1 cellular context compared by ENCODE assay signal in genomic region chr10:29276251-29276850, GRCh38.
A peak's percentile ranks its signal among the peaks of the same experiment; 100 is the strongest.
TF ChIP-seq lines count a peak whose summit lies in the region.

No MANE protein-coding gene starts in this region.

TF ChIP-seq in HEK293, 187 proteins besides CTCF, POLR2A, EP300 and RAD21 (continued from another document and continues in another):
- TF ChIP-seq KLF16 (tag by site-specific recombination; IDR thresholded peaks at IDR 0.05) (no peak), TRIM28 (IDR thresholded peaks at IDR 0.05; ENCODE audit: borderline replicate concordance, low read length) (peak; percentile 83), ZBTB48 (tag by site-specific recombination; IDR thresholded peaks at IDR 0.05) (no peak), OVOL3 (tag by site-specific recombination; IDR thresholded peaks at IDR 0.05) (peak; percentile 88), ZNF133 (tag by site-specific recombination; IDR thresholded peaks at IDR 0.05) (no peak), ZNF596 (tag by site-specific recombination; IDR thresholded peaks at IDR 0.05) (peak; percentile 77), INSM2 (tag by site-specific recombination; IDR thresholded peaks at IDR 0.05) (0 out of 2 replicates have a peak, but pooled peaks have one; percentile 22), ZNF513 (tag by site-specific recombination; IDR thresholded peaks at IDR 0.05) (peak; percentile 40; the same call in 1 of the 2 replicates), KLF10 (tag by site-specific recombination; IDR thresholded peaks at IDR 0.05) (peak; percentile 30; the same call in 1 of the 2 replicates), PRDM6 (tag by site-specific recombination; IDR thresholded peaks at IDR 0.05) (peak; percentile 98), ZNF777 (tag by site-specific recombination; IDR thresholded peaks at IDR 0.05; ENCODE audit: borderline replicate concordance) (no peak), ZNF473 (tag by site-specific recombination; IDR thresholded peaks at IDR 0.05) (no peak), ZNF266 (tag by site-specific recombination; IDR thresholded peaks at IDR 0.05; ENCODE audit: low read depth) (no peak), ZNF157 (tag by site-specific recombination; IDR thresholded peaks at IDR 0.05) (no peak), FEZF1 (tag by site-specific recombination; IDR thresholded peaks at IDR 0.05) (peak; percentile 95), ZNF704 (tag by site-specific recombination; IDR thresholded peaks at IDR 0.05) (no peak), SP7 (tag by site-specific recombination; IDR thresholded peaks at IDR 0.05) (no peak), ZNF354C (tag by site-specific recombination; IDR thresholded peaks at IDR 0.05; ENCODE audit: borderline replicate concordance, low read depth) (no peak), GLIS1 (tag by site-specific recombination; IDR thresholded peaks at IDR 0.05) (peak; percentile 46; the same call in 1 of the 2 replicates), ZNF658 (tag by site-specific recombination; IDR thresholded peaks at IDR 0.05) (no peak), YY1 (tag by site-specific recombination; IDR thresholded peaks at IDR 0.05) (0 out of 2 replicates have a peak, but pooled peaks have one; percentile 24), ZNF660 (tag by site-specific recombination; IDR thresholded peaks at IDR 0.05) (no peak), ZNF585B (tag by site-specific recombination; IDR thresholded peaks at IDR 0.05) (no peak), ZNF280C (tag by site-specific recombination; IDR thresholded peaks at IDR 0.05) (no peak), ZXDB (tag by site-specific recombination; IDR thresholded peaks at IDR 0.05) (peak; percentile 95), ZBTB17 (tag by site-specific recombination; IDR thresholded peaks at IDR 0.05) (peak; percentile 52; the same call in 1 of the 2 replicates), PRDM2 (tag by site-specific recombination; IDR thresholded peaks at IDR 0.05; ENCODE audit: borderline replicate concordance) (no peak), ZNF558 (tag by site-specific recombination; IDR thresholded peaks at IDR 0.05) (no peak), SCRT2 (tag by site-specific recombination; IDR thresholded peaks at IDR 0.05) (no peak), ZNF529 (tag by site-specific recombination; IDR thresholded peaks at IDR 0.05; ENCODE audit: insufficient replicate concordance) (no peak), ZNF521 (tag by site-specific recombination; IDR thresholded peaks at IDR 0.05) (no peak), ZFHX2 (tag by site-specific recombination; conservative IDR thresholded peaks at IDR 0.05) (no peak), ZBTB44 (tag by site-specific recombination; IDR thresholded peaks at IDR 0.05) (peak; percentile 86; the same call in 1 of the 2 replicates), ZNF580 (tag by site-specific recombination; IDR thresholded peaks at IDR 0.05) (peak; percentile 31; the same call in 1 of the 2 replicates), ZNF416 (tag by site-specific recombination; IDR thresholded peaks at IDR 0.05) (no peak), ZNF501 (tag by site-specific recombination; IDR thresholded peaks at IDR 0.05) (no peak), TSHZ1 (tag by site-specific recombination; IDR thresholded peaks at IDR 0.05; ENCODE audit: borderline replicate concordance) (peak; percentile 90), ZNF48 (tag by site-specific recombination; IDR thresholded peaks at IDR 0.05) (no peak), ZSCAN30 (tag by site-specific recombination; IDR thresholded peaks at IDR 0.05) (peak; percentile 89; the same call in 1 of the 2 replicates)
